In genomic region chr4:7745486-7745885, GRCh38 we compare ENCODE assay signal across 31 cellular contexts.
"Had no signal": no experiment of that assay in that cellular context is flagged by ENCODE, and none has a peak within 500 bp of the region (broad histone marks: within the 10 kb centered on the region; RNA-seq: fewer than 3 reads in every experiment).

No MANE protein-coding gene starts in this region.

- H3K9me3 Mint-ChIP-seq: activated CD4-positive, alpha-beta memory T cell treated with anti-CD3 and anti-CD28 coated beads for 36 hours; activated CD4-positive, alpha-beta T cell treated with anti-CD3 and anti-CD28 coated beads, Interleukin-2, amount 10 ng/mL, durations not matched to agents 24 days and 14 days; activated naive CD4-positive, alpha-beta T cell treated with anti-CD3 and anti-CD28 coated beads, Interleukin-2, amount 10 ng/mL, durations not matched to agents 7 days and 5 days; activated naive CD4-positive, alpha-beta T cell treated with anti-CD3 and anti-CD28 coated beads, Interleukin-2, amount 50 U/mL, for 72 hours; activated naive CD8-positive, alpha-beta T cell treated with anti-CD3 and anti-CD28 coated beads, Interleukin-2, amount 10 ng/mL, durations not matched to agents 7 days and 5 days; activated T-helper 1 cell treated with anti-CD3 and anti-CD28 coated beads, Interleukin-12 subunit alpha, Interleukin-12 subunit beta, Interleukin-2, Interleukin-4 antibody, amounts not matched to agents 30 ng/mL and 10 ng/mL and 1 ng/mL, durations not matched to agents 14 hours and 24 hours and 36 hours; activated T-helper 2 cell treated with anti-CD3 and anti-CD28 coated beads, Interferon-gamma antibody, Interleukin-2, Interleukin-4, amounts not matched to agents 10 μg/mL and 5 μg/mL and 100 μg/mL, durations not matched to agents 14 hours and 24 hours and 36 hours had no signal

- H3K27ac Mint-ChIP-seq: activated CD4-positive, alpha-beta memory T cell treated with anti-CD3 and anti-CD28 coated beads for 36 hours; activated CD4-positive, alpha-beta T cell treated with anti-CD3 and anti-CD28 coated beads for 36 hours; activated CD4-positive, alpha-beta T cell treated with anti-CD3 and anti-CD28 coated beads, Interleukin-2, amount 10 ng/mL, durations not matched to agents 24 days and 14 days; activated CD8-positive, alpha-beta memory T cell treated with anti-CD3 and anti-CD28 coated beads, Interleukin-2, amount 10 ng/mL, durations not matched to agents 7 days and 5 days; activated CD8-positive, alpha-beta T cell treated with anti-CD3 and anti-CD28 coated beads, Interleukin-2, amount 10 ng/mL, durations not matched to agents 7 days and 5 days; activated naive CD4-positive, alpha-beta T cell treated with anti-CD3 and anti-CD28 coated beads, Interleukin-2, amount 10 ng/mL, durations not matched to agents 7 days and 5 days; activated naive CD8-positive, alpha-beta T cell treated with anti-CD3 and anti-CD28 coated beads, Interleukin-2, amount 10 ng/mL, durations not matched to agents 7 days and 5 days; activated T-helper 1 cell treated with anti-CD3 and anti-CD28 coated beads, Interleukin-12 subunit alpha, Interleukin-12 subunit beta, Interleukin-2, Interleukin-4 antibody, amounts not matched to agents 30 ng/mL and 10 ng/mL and 1 ng/mL, durations not matched to agents 14 hours and 24 hours and 36 hours; activated T-helper 2 cell treated with anti-CD3 and anti-CD28 coated beads, Interferon-gamma antibody, Interleukin-2, Interleukin-4, amounts not matched to agents 10 μg/mL and 5 μg/mL and 100 μg/mL, durations not matched to agents 14 hours and 24 hours and 36 hours; endodermal cell had no signal

- H3K27me3 ChIP-seq: ascending aorta, colonic mucosa, dorsolateral prefrontal cortex, esophagus muscularis mucosa, heart left ventricle had no signal

- H3K4me3 Mint-ChIP-seq: activated CD4-positive, alpha-beta memory T cell treated with anti-CD3 and anti-CD28 coated beads for 36 hours; activated CD4-positive, alpha-beta T cell treated with anti-CD3 and anti-CD28 coated beads for 36 hours; activated CD4-positive, alpha-beta T cell treated with anti-CD3 and anti-CD28 coated beads, Interleukin-2, amount 10 ng/mL, durations not matched to agents 24 days and 14 days; activated CD8-positive, alpha-beta memory T cell treated with anti-CD3 and anti-CD28 coated beads, Interleukin-2, amount 10 ng/mL, durations not matched to agents 7 days and 5 days; activated CD8-positive, alpha-beta T cell treated with anti-CD3 and anti-CD28 coated beads, Interleukin-2, amount 10 ng/mL, durations not matched to agents 7 days and 5 days; activated naive CD4-positive, alpha-beta T cell treated with anti-CD3 and anti-CD28 coated beads, Interleukin-2, amount 10 ng/mL, durations not matched to agents 7 days and 5 days; activated naive CD8-positive, alpha-beta T cell treated with anti-CD3 and anti-CD28 coated beads, Interleukin-2, amount 10 ng/mL, durations not matched to agents 7 days and 5 days; activated T-helper 1 cell treated with anti-CD3 and anti-CD28 coated beads, Interleukin-12 subunit alpha, Interleukin-12 subunit beta, Interleukin-2, Interleukin-4 antibody, amounts not matched to agents 30 ng/mL and 10 ng/mL and 1 ng/mL, durations not matched to agents 14 hours and 24 hours and 36 hours; endodermal cell had no signal

- ATAC-seq: activated CD4-positive, alpha-beta T cell treated with anti-CD3 and anti-CD28 coated beads for 36 hours; activated CD8-positive, alpha-beta memory T cell treated with anti-CD3 and anti-CD28 coated beads, Interleukin-2, amount 10 ng/mL, durations not matched to agents 7 days and 5 days; activated CD8-positive, alpha-beta T cell treated with anti-CD3 and anti-CD28 coated beads, Interleukin-2, amount 10 ng/mL, durations not matched to agents 7 days and 5 days; activated naive CD4-positive, alpha-beta T cell treated with anti-CD3 and anti-CD28 coated beads, Interleukin-2, amount 50 U/mL, for 72 hours; foreskin keratinocyte; gastrocnemius medialis; heart left ventricle had no signal

- H3K36me3 ChIP-seq: ascending aorta, colonic mucosa, gastrocnemius medialis, heart left ventricle had no signal

- H3K9me3 ChIP-seq: ascending aorta, colonic mucosa, esophagus muscularis mucosa, gastrocnemius medialis, heart left ventricle had no signal

- H3K27ac ChIP-seq: ascending aorta, colonic mucosa, dorsolateral prefrontal cortex, esophagus muscularis mucosa, foreskin keratinocyte, gastrocnemius medialis, heart left ventricle had no signal

- H3K36me3 Mint-ChIP-seq: activated CD4-positive, alpha-beta memory T cell treated with anti-CD3 and anti-CD28 coated beads for 36 hours; activated CD8-positive, alpha-beta memory T cell treated with anti-CD3 and anti-CD28 coated beads, Interleukin-2, amount 10 ng/mL, durations not matched to agents 7 days and 5 days; activated naive CD4-positive, alpha-beta T cell treated with anti-CD3 and anti-CD28 coated beads, Interleukin-2, amount 10 ng/mL, durations not matched to agents 7 days and 5 days; activated naive CD4-positive, alpha-beta T cell treated with anti-CD3 and anti-CD28 coated beads, Interleukin-2, amount 50 U/mL, for 72 hours; activated naive CD8-positive, alpha-beta T cell treated with anti-CD3 and anti-CD28 coated beads, Interleukin-2, amount 10 ng/mL, durations not matched to agents 7 days and 5 days had no signal

- DNase-seq: activated CD4-positive, alpha-beta memory T cell treated with anti-CD3 and anti-CD28 coated beads for 36 hours; activated CD4-positive, alpha-beta T cell treated with anti-CD3 and anti-CD28 coated beads for 36 hours; activated CD4-positive, alpha-beta T cell treated with anti-CD3 and anti-CD28 coated beads, Interleukin-2, amount 10 ng/mL, durations not matched to agents 24 days and 14 days; activated CD4-positive, CD25-positive, alpha-beta regulatory T cell; activated CD4-positive, CD25-positive, alpha-beta regulatory T cell treated with anti-CD3 and anti-CD28 coated beads, Interleukin-2, amount 50 U/mL, for 72 hours; activated CD8-positive, alpha-beta memory T cell treated with anti-CD3 and anti-CD28 coated beads, Interleukin-2, amount 10 ng/mL, durations not matched to agents 7 days and 5 days; activated CD8-positive, alpha-beta memory T cell treated with anti-CD3 and anti-CD28 coated beads, Interleukin-2, amount 50 U/mL, for 4 hours; activated CD8-positive, alpha-beta T cell treated with anti-CD3 and anti-CD28 coated beads, Interleukin-2, amount 10 ng/mL, durations not matched to agents 7 days and 5 days; activated gamma-delta T cell; activated naive CD4-positive, alpha-beta T cell; activated naive CD4-positive, alpha-beta T cell treated with anti-CD3 and anti-CD28 coated beads, Interleukin-2, amount 10 ng/mL, durations not matched to agents 7 days and 5 days; activated naive CD8-positive, alpha-beta T cell treated with anti-CD3 and anti-CD28 coated beads, Interleukin-2, amount 10 ng/mL, durations not matched to agents 7 days and 5 days; activated T-cell treated with anti-CD3 and anti-CD28 coated beads, Interleukin-2, amount 50 U/mL, for 1 hour; activated T-cell treated with anti-CD3 and anti-CD28 coated beads, Interleukin-2, amount 50 U/mL, for 48 hours; caudate nucleus; cerebellar nuclear complex; colonic mucosa; dorsolateral prefrontal cortex; effector memory CD4-positive, alpha-beta T cell; endodermal cell; erythroblast; foreskin keratinocyte; gastrocnemius medialis; glutamatergic neuron; heart left ventricle; T-helper 2 cell had no signal

- H3K27me3 Mint-ChIP-seq: activated CD4-positive, alpha-beta memory T cell treated with anti-CD3 and anti-CD28 coated beads for 36 hours; activated CD4-positive, alpha-beta T cell treated with anti-CD3 and anti-CD28 coated beads for 36 hours; activated CD4-positive, alpha-beta T cell treated with anti-CD3 and anti-CD28 coated beads, Interleukin-2, amount 10 ng/mL, durations not matched to agents 24 days and 14 days; activated CD8-positive, alpha-beta memory T cell treated with anti-CD3 and anti-CD28 coated beads, Interleukin-2, amount 10 ng/mL, durations not matched to agents 7 days and 5 days; activated naive CD8-positive, alpha-beta T cell treated with anti-CD3 and anti-CD28 coated beads, Interleukin-2, amount 10 ng/mL, durations not matched to agents 7 days and 5 days had no signal

- H3K4me1 ChIP-seq: ascending aorta, colonic mucosa, gastrocnemius medialis had no signal

- H3K4me1 Mint-ChIP-seq: activated CD8-positive, alpha-beta memory T cell treated with anti-CD3 and anti-CD28 coated beads, Interleukin-2, amount 10 ng/mL, durations not matched to agents 7 days and 5 days had no signal

- H3K4me3 ChIP-seq: ascending aorta, colonic mucosa, dorsolateral prefrontal cortex, esophagus muscularis mucosa, gastrocnemius medialis, heart left ventricle had no signal
